12 cellular contexts compared by ENCODE assay signal in the genomic region with DNA sequence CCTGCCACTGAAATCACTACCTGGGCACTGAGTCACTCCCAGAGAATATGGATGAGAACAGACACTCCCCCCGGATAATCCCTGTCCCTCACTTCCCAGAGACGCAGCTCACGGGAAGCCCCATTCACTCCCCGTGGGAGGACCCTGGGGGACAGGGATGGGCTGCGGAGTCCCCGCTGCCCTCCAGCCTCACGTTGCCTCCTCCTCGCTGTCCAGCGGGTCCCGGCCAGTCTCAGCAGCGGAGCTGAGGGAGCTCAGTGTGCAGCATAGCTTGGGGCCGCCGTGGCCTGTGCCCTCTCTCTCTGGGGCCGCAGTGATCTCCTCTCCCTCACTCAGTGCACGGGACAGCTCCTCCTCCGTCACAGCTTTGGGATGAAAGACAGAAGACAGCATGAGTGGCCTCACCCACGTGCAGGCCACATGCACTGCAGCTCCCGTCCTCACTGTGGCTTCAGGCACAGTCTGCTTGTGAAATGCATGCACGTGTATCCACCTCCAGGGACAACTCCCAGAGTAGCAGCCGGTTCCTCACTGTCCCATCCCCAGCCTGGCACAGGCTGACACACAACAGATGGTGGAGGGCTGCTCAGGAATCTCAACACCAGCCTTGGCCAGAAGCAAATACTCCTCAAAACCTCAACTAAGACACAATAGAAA. TPM values are rescaled to one million over a fixed set of nuclear protein-coding genes. Genes with fewer than 3 reads are reported as not detected.
A peak's percentile ranks its signal among the peaks of the same experiment; 100 is the strongest.
DNase-seq lines count a peak whose midpoint lies in the region; ATAC-seq, FAIRE-seq and TF ChIP-seq lines count a peak whose summit lies in the region.
"Had no signal": no experiment of that assay in that cellular context is flagged by ENCODE, and none has a peak within 500 bp of the region (broad histone marks: within the 10 kb centered on the region; RNA-seq: fewer than 3 reads in every experiment).

No MANE protein-coding gene starts in this region.

- H3K9me3 ChIP-seq in BLaER1 (no peaks in the 10 kb centered on the region), GM12878 (replicated peaks; ENCODE audit: control insufficient read depth, insufficient read depth, low read length) (no peaks in the 10 kb centered on the region), gastroesophageal sphincter (no peaks in the 10 kb centered on the region)
- no peaks in the 10 kb centered on the region for H3K9me3 ChIP-seq in CD4-positive, alpha-beta memory T cell (ENCODE audit: control insufficient read depth in 1 of 2, low read length in 2 of 2)
- H3K9me3 ChIP-seq: BE2C had no signal

- H3K27me3 ChIP-seq in BLaER1 (no peaks in the 10 kb centered on the region), GM12878 (replicated peaks in 1 of 2; ENCODE audit: control insufficient read depth in 2 of 2, insufficient read depth in 2 of 2, low read length in 1 of 2) (no peaks in the 10 kb centered on the region), gastroesophageal sphincter (no peaks in the 10 kb centered on the region)
- H3K27me3 ChIP-seq in CD4-positive, alpha-beta memory T cell (ENCODE audit: insufficient read depth, low read length), result no peaks in the 10 kb centered on the region
- H3K27me3 ChIP-seq: BE2C had no signal

- no peaks in the 10 kb centered on the region for H3K79me2 ChIP-seq in GM12878 (ENCODE audit: control insufficient read depth, insufficient read depth, low read length)

- no peak for TF ChIP-seq CTCF in GM12878 (IDR thresholded peaks at IDR 0.05 in 2 of 3, conservative IDR thresholded peaks at IDR 0.05 in 1 of 3; ENCODE audit: control insufficient read depth in 2 of 3, extremely low read depth in 1 of 3, insufficient read depth in 1 of 3, low read depth in 3 of 3, low read length in 3 of 3)
- TF ChIP-seq CTCF in gastroesophageal sphincter (IDR thresholded peaks at IDR 0.05), result no peak

- TF ChIP-seq EP300 in GM12878 (IDR thresholded peaks at IDR 0.05; ENCODE audit: borderline replicate concordance in 1 of 2, control insufficient read depth in 1 of 2, low read depth in 2 of 2, low read length in 2 of 2) (no peak), gastroesophageal sphincter (IDR thresholded peaks at IDR 0.05) (no peak)

- in situ Hi-C loops in GM12878 (cut with MboI), result no loop called here
- in situ Hi-C loops in KBM-7 (cut with MboI; ENCODE audit: low pct_unique_long_range_greater_than_20kb, low sequenced_read_pairs), result loop anchor here (25.0 kb wide), 1 partner anchor 519 kb away; no protein-coding TSS in a partner anchor

- H3K4me1 Mint-ChIP-seq in CD4-positive, alpha-beta memory T cell, result peaks cover 0 to 5% (median 2%) of the 10 kb centered on the region in 4 donors

- POLR2A ChIA-PET in GM12878 (lab: Charles Lee), result no interaction called here
- POLR2A ChIA-PET in CD4-positive, alpha-beta memory T cell (lab: Charles Lee; ENCODE audit: partially characterized antibody), result no interaction called here

- TF ChIP-seq POLR2A in GM18505 (IDR thresholded peaks at IDR 0.05; ENCODE audit: borderline replicate concordance, extremely low read depth, insufficient read depth, insufficient read length) (peak; percentile 6), GM12878 (IDR thresholded peaks at IDR 0.05; ENCODE audit: low read depth, low read length) (peak; percentile 54), gastroesophageal sphincter (IDR thresholded peaks at IDR 0.05) (no peak)

- H3K4me2 ChIP-seq in BLaER1, result peak overlapping the region; percentile 91
- H3K4me2 ChIP-seq in GM12878 (ENCODE audit: control insufficient read depth, insufficient read depth), result no peak overlapping the region

- H3K36me3 ChIP-seq in BLaER1 (peaks cover 47% of the 10 kb centered on the region), GM12878 (ENCODE audit: control insufficient read depth in 2 of 2, insufficient read depth in 2 of 2, low read length in 1 of 2) (peaks cover 0 to 2% of the 10 kb centered on the region in 2 experiments; a peak in 3 of 4 replicates), gastroesophageal sphincter (peaks cover 0 to 87% of the 10 kb centered on the region in 2 donors)
- H3K36me3 ChIP-seq in CD4-positive, alpha-beta memory T cell (ENCODE audit: insufficient read depth, low read length), result peaks cover 5% of the 10 kb centered on the region
- H3K36me3 ChIP-seq: BE2C had no signal

- H3K4me3 ChIP-seq in BLaER1 (no peak overlapping the region), GM12878 (no peak overlapping the region), gastroesophageal sphincter (no peak overlapping the region)
- H3K4me3 ChIP-seq in CD4-positive, alpha-beta memory T cell (ENCODE audit: low read length in 2 of 2), result no peak overlapping the region

- no peak overlapping the region for H2AFZ ChIP-seq in GM12878 (ENCODE audit: control insufficient read depth, low read depth, low read length)

- peak overlapping the region in 2 of 7 donors; percentile 55 to 70 for H3K27ac Mint-ChIP-seq in CD4-positive, alpha-beta memory T cell

- SMC1A ChIA-PET in GM12878 (lab: Charles Lee; ENCODE audit: uncharacterized antibody, unreplicated experiment), result no interaction called here

- 66% methylated on average over 20 of the region's 20 CpGs for whole genome bisulfite sequencing in GM12878 (ENCODE audit: insufficient coverage, insufficient replicate concordance, low lambda C conversion rate, missing lambda C conversion rate)
- WGBS in gastroesophageal sphincter (ENCODE audit: low coverage in 1 of 2), 2 donors, result 62 to 80% methylated on average over 3 to 4 of the region's 20 CpGs

- peaks cover 0 to 3% (median 0%) of the 10 kb centered on the region in 8 donors for H3K9me3 Mint-ChIP-seq in CD4-positive, alpha-beta memory T cell

- H4K20me1 ChIP-seq in BLaER1, result peaks cover 86% of the 10 kb centered on the region
- no peaks in the 10 kb centered on the region for H4K20me1 ChIP-seq in GM12878 (ENCODE audit: control insufficient read depth, insufficient read depth)

- BruUV-seq in GM12878 (replicated peaks; lab: Mats Ljungman, UMichigan), result no TSS peak

- H3K4me1 ChIP-seq in BLaER1, result peaks cover 88% of the 10 kb centered on the region
- H3K4me1 ChIP-seq in GM12878 (ENCODE audit: control insufficient read depth, insufficient read depth, low read length), result no peaks in the 10 kb centered on the region
- H3K4me1 ChIP-seq in gastroesophageal sphincter, result peaks cover 0 to 2% (median 0%) of the 10 kb centered on the region in 3 donors
- H3K4me1 ChIP-seq in CD4-positive, alpha-beta memory T cell (ENCODE audit: insufficient read depth, low read length), result no peaks in the 10 kb centered on the region

- ATAC-seq in GM18505 (IDR thresholded peaks at IDR 0.05; ENCODE audit: unreplicated experiment) (no peak), GM12878 (no peak), gastroesophageal sphincter (no peak)

- intact Hi-C loops in GM12878 (cut with micrococcal nuclease; ENCODE audit: unreplicated experiment), result no loop called here
- intact Hi-C loops in CD4-positive, alpha-beta memory T cell (cut with micrococcal nuclease), result loop anchor here (10.0 kb wide), 1 partner anchor 483 kb away; a partner anchor contains a TSS

- H3K9ac ChIP-seq in BLaER1 (no peak overlapping the region), GM12878 (ENCODE audit: control insufficient read depth, insufficient read depth, low read length) (no peak overlapping the region)

- H3K4me3 Mint-ChIP-seq in CD4-positive, alpha-beta memory T cell, result no peak overlapping the region

- CTCF ChIA-PET in GM12878 (lab: Yijun Ruan, JAX), result no interaction called here
- CTCF ChIA-PET in CD4-positive, alpha-beta memory T cell (lab: Charles Lee; ENCODE audit: partially characterized antibody), result interaction anchor here (0.9 kb wide), 1 partner anchor 149 kb away, joined by 3 read pairs; no protein-coding TSS in a partner anchor

- RAD21 ChIA-PET in GM12878 (lab: Charles Lee; ENCODE audit: unreplicated experiment), result no interaction called here

- no peak for TF ChIP-seq RAD21 in GM12878 (IDR thresholded peaks at IDR 0.05; ENCODE audit: insufficient read depth, low read depth, low read length)

- H3K27me3 Mint-ChIP-seq in CD4-positive, alpha-beta memory T cell, result no peaks in the 10 kb centered on the region

- peaks cover 0 to 9% of the 10 kb centered on the region in 2 donors for H3K36me3 Mint-ChIP-seq in CD4-positive, alpha-beta memory T cell

- no peak for DNase-seq in GM12878 (ENCODE audit: low read depth, low spot score)
- peak; percentile 31 for DNase-seq in left kidney (ENCODE audit: low read depth, low spot score)
- DNase-seq in NCI-H2029 (lab: John Stamatoyannopoulos, UW), result no peak
- no peak for DNase-seq in CD4-positive, alpha-beta memory T cell
- DNase-seq in KBM-7, result no peak
- DNase-seq: BE2C; mesendoderm; stimulated activated CD4-positive, alpha-beta T cell treated with anti-CD3 and anti-CD28 coated beads, Interleukin-2, amount 100 ng/mL, for 48 hours had no signal

- FAIRE-seq in GM12878 (lab: Jason Lieb, UNC), result no peak

- H3K27ac ChIP-seq in BLaER1, result no peak overlapping the region
- H3K27ac ChIP-seq in GM12878 (ENCODE audit: control insufficient read depth, insufficient read depth), result no peak overlapping the region
- H3K27ac ChIP-seq in gastroesophageal sphincter, result no peak overlapping the region
- no peak overlapping the region for H3K27ac ChIP-seq in CD4-positive, alpha-beta memory T cell (ENCODE audit: low read depth, low read length)

RNA-seq across cellular contexts. Expression of a gene that starts 7.4 kb away (rescaled TPM):
- total RNA-seq in GM12878 (2013; cell fraction: nucleolus; rRNA removed), result 19.8 and 23.7 TPM in 2 replicates
- 16.8 and 24.6 TPM in 2 replicates for total RNA-seq in GM12878 (2014; rRNA removed)
- total RNA-seq in GM12878 (2014; rRNA removed; fragmentation: Illumina TruSeq; extraction: Trizol), result 2.6 and 2.8 TPM in 2 replicates
- total RNA-seq in GM12878 (2021), result 20.3 and 23.6 TPM in 2 replicates
- polyA plus RNA-seq in GM12878 (2011; ENCODE audit: low read depth), result 4.9 TPM
- 2.8 and 5.2 TPM in 2 replicates for polyA plus RNA-seq in GM12878 (2011; rRNA removed)
- polyA plus RNA-seq in GM12878 (2011; cell fraction: cytosol; rRNA removed), result 8.2 and 16.1 TPM in 2 replicates
- 87.0 and 101 TPM in 2 replicates for polyA plus RNA-seq in GM12878 (2011; cell fraction: nucleus; rRNA removed)
- 21.9 and 22.9 TPM in 2 replicates for polyA plus RNA-seq in GM12878 (2012)
- polyA plus RNA-seq in GM12878 (2014; fragmentation: Illumina TruSeq; extraction: Trizol), result 0.52 and 1.3 TPM in 2 replicates
- 1 to 10 TPM in 1 of 2 experiments, under 1 TPM in 1; 0.14 to 2.1 TPM for polyA plus RNA-seq in GM12878 (2014; fragmentation: Nextera tagmentation; extraction: Ambion mirVana)
- polyA plus RNA-seq in GM12878 (2014; rRNA removed), result 24.8 and 27.1 TPM in 2 replicates
- 10 to 100 TPM; 17.5 to 20.9 TPM for polyA plus RNA-seq in GM12878 (2016; fragmentation: Nextera tagmentation; extraction: Ambion mirVana)
- polyA minus RNA-seq in GM12878 (2011; rRNA and poly(A)+ RNA removed), result 1.4 and 5.8 TPM in 2 replicates
- 1.8 and 2.8 TPM in 2 replicates for polyA minus RNA-seq in GM12878 (2011; cell fraction: cytosol; rRNA and poly(A)+ RNA removed)
- 7.5 and 11.9 TPM in 2 replicates for polyA minus RNA-seq in GM12878 (2011; cell fraction: nucleus; rRNA and poly(A)+ RNA removed)
- total RNA-seq in gastroesophageal sphincter, result 10 to 100 TPM; 26.2 to 35.0 (median 30.2) TPM
- 10 to 100 TPM; 51.7 to 55.2 TPM for total RNA-seq in CD4-positive, alpha-beta memory T cell
- 10 to 100 TPM; 20.1 to 32.4 TPM for polyA plus RNA-seq in CD4-positive, alpha-beta memory T cell

RNA-seq across cellular contexts. Expression of a gene that starts 21.6 kb away (rescaled TPM):
- 0.42 and 0.61 TPM in 2 replicates for total RNA-seq in GM12878 (2013; cell fraction: nucleolus; rRNA removed)
- total RNA-seq in GM12878 (2014; rRNA removed) (2.6 and 2.7 TPM in 2 replicates), GM12878 (2014; rRNA removed; fragmentation: Illumina TruSeq; extraction: Trizol) (3.5 and 4.4 TPM in 2 replicates), GM12878 (2021) (9.1 and 9.9 TPM in 2 replicates), gastroesophageal sphincter (1 to 10 TPM; 1.0 to 3.3 (median 3.1) TPM)
- 4.9 TPM for polyA plus RNA-seq in GM12878 (2011; ENCODE audit: low read depth)
- polyA plus RNA-seq in GM12878 (2011; rRNA removed) (0.03 and 0.17 TPM in 2 replicates), GM12878 (2014; fragmentation: Illumina TruSeq; extraction: Trizol) (0.86 and 2.4 TPM in 2 replicates), GM12878 (2014; fragmentation: Nextera tagmentation; extraction: Ambion mirVana) (under 1 TPM; 0.34 to 0.82 TPM), GM12878 (2014; rRNA removed) (4.1 and 4.8 TPM in 2 replicates), GM12878 (2016; fragmentation: Nextera tagmentation; extraction: Ambion mirVana) (1 to 10 TPM; 2.5 to 3.7 TPM)
- polyA plus RNA-seq in GM12878 (2011; cell fraction: cytosol; rRNA removed), result 0.03 TPM in 1 of 2 replicates, not detected in the other
- 0.22 and 0.30 TPM in 2 replicates for polyA plus RNA-seq in GM12878 (2011; cell fraction: nucleus; rRNA removed)
- polyA plus RNA-seq in GM12878 (2012), result 5.5 and 6.1 TPM in 2 replicates
- polyA minus RNA-seq in GM12878 (2011; rRNA and poly(A)+ RNA removed), result 0.05 TPM in 1 of 2 replicates, not detected in the other
- 4.4 TPM in 1 of 2 replicates, not detected in the other for polyA minus RNA-seq in GM12878 (2011; cell fraction: cytosol; rRNA and poly(A)+ RNA removed)
- polyA minus RNA-seq in GM12878 (2011; cell fraction: nucleus; rRNA and poly(A)+ RNA removed), result under 0.01 and 0.38 TPM in 2 replicates
- total RNA-seq in CD4-positive, alpha-beta memory T cell, result 1 to 10 TPM; 1.3 to 1.7 TPM
- polyA plus RNA-seq in CD4-positive, alpha-beta memory T cell, result under 1 TPM in 1 of 2 donors, not detected in 1; 0.37 TPM

RNA-seq across cellular contexts. Expression of a gene that starts 31.9 kb away (rescaled TPM):
- total RNA-seq in GM12878 (2013; cell fraction: nucleolus; rRNA removed), result 144 and 180 TPM in 2 replicates
- total RNA-seq in GM12878 (2014; rRNA removed) (127 and 146 TPM in 2 replicates), GM12878 (2014; rRNA removed; fragmentation: Illumina TruSeq; extraction: Trizol) (52.6 and 56.1 TPM in 2 replicates), GM12878 (2021) (192 and 194 TPM in 2 replicates), gastroesophageal sphincter (100 to 1,000 TPM in 1 of 4 donors, 10 to 100 TPM in 3; 57.7 to 103 (median 72.1) TPM)
- 60.4 TPM for polyA plus RNA-seq in GM12878 (2011; ENCODE audit: low read depth)
- polyA plus RNA-seq in GM12878 (2011; rRNA removed) (43.3 and 94.2 TPM in 2 replicates), GM12878 (2014; fragmentation: Illumina TruSeq; extraction: Trizol) (7.8 and 45.7 TPM in 2 replicates), GM12878 (2014; fragmentation: Nextera tagmentation; extraction: Ambion mirVana) (10 to 100 TPM in 1 of 2 experiments, 1 to 10 TPM in 1; 1.2 to 11.2 TPM), GM12878 (2014; rRNA removed) (130 and 154 TPM in 2 replicates), GM12878 (2016; fragmentation: Nextera tagmentation; extraction: Ambion mirVana) (100 to 1,000 TPM; 184 to 191 TPM)
- polyA plus RNA-seq in GM12878 (2011; cell fraction: cytosol; rRNA removed), result 130 and 162 TPM in 2 replicates
- 550 and 578 TPM in 2 replicates for polyA plus RNA-seq in GM12878 (2011; cell fraction: nucleus; rRNA removed)
- polyA plus RNA-seq in GM12878 (2012), result 148 and 190 TPM in 2 replicates
- polyA minus RNA-seq in GM12878 (2011; rRNA and poly(A)+ RNA removed), result 76.6 and 156 TPM in 2 replicates
- polyA minus RNA-seq in GM12878 (2011; cell fraction: cytosol; rRNA and poly(A)+ RNA removed), result 59.1 and 73.4 TPM in 2 replicates
- 62.3 and 85.3 TPM in 2 replicates for polyA minus RNA-seq in GM12878 (2011; cell fraction: nucleus; rRNA and poly(A)+ RNA removed)
- 100 to 1,000 TPM; 143 to 145 TPM for total RNA-seq in CD4-positive, alpha-beta memory T cell
- polyA plus RNA-seq in CD4-positive, alpha-beta memory T cell, result 100 to 1,000 TPM; 132 to 134 TPM

RNA-seq across cellular contexts. Expression of a gene that starts 46.1 kb away (rescaled TPM):
- 0.81 and 0.83 TPM in 2 replicates for total RNA-seq in GM12878 (2013; cell fraction: nucleolus; rRNA removed)
- total RNA-seq in GM12878 (2014; rRNA removed) (not detected in 2 replicates), GM12878 (2014; rRNA removed; fragmentation: Illumina TruSeq; extraction: Trizol) (not detected in 2 replicates), GM12878 (2021) (0.10 TPM in 1 of 2 replicates, not detected in the other), gastroesophageal sphincter (not detected)
- not detected for polyA plus RNA-seq in GM12878 (2011; ENCODE audit: low read depth)
- polyA plus RNA-seq in GM12878 (2011; rRNA removed) (0.03 and 0.05 TPM in 2 replicates), GM12878 (2014; fragmentation: Illumina TruSeq; extraction: Trizol) (not detected in 2 replicates), GM12878 (2014; fragmentation: Nextera tagmentation; extraction: Ambion mirVana) (not detected), GM12878 (2014; rRNA removed) (not detected in 2 replicates), GM12878 (2016; fragmentation: Nextera tagmentation; extraction: Ambion mirVana) (not detected)
- polyA plus RNA-seq in GM12878 (2011; cell fraction: cytosol; rRNA removed), result 0.04 and 0.08 TPM in 2 replicates
- 0.61 and 1.2 TPM in 2 replicates for polyA plus RNA-seq in GM12878 (2011; cell fraction: nucleus; rRNA removed)
- polyA plus RNA-seq in GM12878 (2012), result 0.04 TPM in 1 of 2 replicates, not detected in the other
- 0.10 and 0.15 TPM in 2 replicates for polyA minus RNA-seq in GM12878 (2011; rRNA and poly(A)+ RNA removed)
- not detected in 2 replicates for polyA minus RNA-seq in GM12878 (2011; cell fraction: cytosol; rRNA and poly(A)+ RNA removed)
- 0.10 and 0.12 TPM in 2 replicates for polyA minus RNA-seq in GM12878 (2011; cell fraction: nucleus; rRNA and poly(A)+ RNA removed)
- total RNA-seq in CD4-positive, alpha-beta memory T cell, result not detected
- 1 to 10 TPM in 1 of 2 donors, under 1 TPM in 1; 0.32 to 2.3 TPM for polyA plus RNA-seq in CD4-positive, alpha-beta memory T cell
- total RNA-seq: M059J had no signal

Comparison
In these comparisons a context has a peak if more than half of its experiments do, and no peak if none do; other contexts are left out.
1. POLR2A ChIP-seq: peak in GM18505 (single experiment) and GM12878 (single experiment); none in gastroesophageal sphincter (0 of 2).